ENCODE assay signal across 17 cellular contexts in genomic region chr3:178500631-178501030, GRCh38. TPM values are rescaled to one million over a fixed set of nuclear protein-coding genes. Genes with fewer than 3 reads are reported as not detected.
A peak's percentile ranks its signal among the peaks of the same experiment; 100 is the strongest.
DNase-seq lines count a peak whose midpoint lies in the region; ATAC-seq and TF ChIP-seq lines count a peak whose summit lies in the region.
"Had no signal": no experiment of that assay in that cellular context is flagged by ENCODE, and none has a peak within 500 bp of the region (broad histone marks: within the 10 kb centered on the region; RNA-seq: fewer than 3 reads in every experiment).

No MANE protein-coding gene starts in this region.

- H3K27me3 Mint-ChIP-seq in activated naive CD8-positive, alpha-beta T cell treated with anti-CD3 and anti-CD28 coated beads, Interleukin-2, amount 50 U/mL, for 24 hours = no peaks in the 10 kb centered on the region
- no peaks in the 10 kb centered on the region for H3K27me3 Mint-ChIP-seq in activated naive CD8-positive, alpha-beta T cell treated with anti-CD3 and anti-CD28 coated beads for 36 hours

- no peak overlapping the region for H3K27ac Mint-ChIP-seq in activated naive CD8-positive, alpha-beta T cell treated with anti-CD3 and anti-CD28 coated beads, Interleukin-2, amount 50 U/mL, for 24 hours
- no peak overlapping the region for H3K27ac Mint-ChIP-seq in activated naive CD8-positive, alpha-beta T cell treated with anti-CD3 and anti-CD28 coated beads for 36 hours
- H3K27ac Mint-ChIP-seq: HFFc6 had no signal

- TF ChIP-seq CTCF in fibroblast of villous mesenchyme (IDR thresholded peaks at IDR 0.05; ENCODE audit: insufficient read depth, low read depth, low read length) = no peak

- peak; percentile 15 for ATAC-seq in activated naive CD8-positive, alpha-beta T cell treated with anti-CD3 and anti-CD28 coated beads, Interleukin-2, amount 50 U/mL, for 24 hours

- H3K9me3 Mint-ChIP-seq in activated naive CD8-positive, alpha-beta T cell treated with anti-CD3 and anti-CD28 coated beads, Interleukin-2, amount 50 U/mL, for 24 hours = peaks cover 10% of the 10 kb centered on the region
- peaks cover 2% of the 10 kb centered on the region for H3K9me3 Mint-ChIP-seq in activated naive CD8-positive, alpha-beta T cell treated with anti-CD3 and anti-CD28 coated beads for 36 hours

- no peak overlapping the region for H3K4me3 ChIP-seq in fibroblast of villous mesenchyme (ENCODE audit: low read depth, low read length)

- H3K4me1 Mint-ChIP-seq in activated naive CD8-positive, alpha-beta T cell treated with anti-CD3 and anti-CD28 coated beads, Interleukin-2, amount 50 U/mL, for 24 hours = peaks cover 2% of the 10 kb centered on the region
- H3K4me1 Mint-ChIP-seq in activated naive CD8-positive, alpha-beta T cell treated with anti-CD3 and anti-CD28 coated beads for 36 hours = no peaks in the 10 kb centered on the region

- H3K4me3 Mint-ChIP-seq in activated naive CD8-positive, alpha-beta T cell treated with anti-CD3 and anti-CD28 coated beads, Interleukin-2, amount 50 U/mL, for 24 hours = no peak overlapping the region
- no peak overlapping the region for H3K4me3 Mint-ChIP-seq in activated naive CD8-positive, alpha-beta T cell treated with anti-CD3 and anti-CD28 coated beads for 36 hours
- H3K4me3 Mint-ChIP-seq: HFFc6 had no signal

- no peak for DNase-seq in activated naive CD8-positive, alpha-beta T cell treated with anti-CD3 and anti-CD28 coated beads, Interleukin-2, amount 50 U/mL, for 24 hours
- no peak for DNase-seq in activated naive CD8-positive, alpha-beta T cell treated with anti-CD3 and anti-CD28 coated beads for 36 hours
- DNase-seq in RPMI7951 (ENCODE audit: low read depth) (peak; percentile 75), fibroblast of villous mesenchyme (ENCODE audit: low read depth) (peak; percentile 48), AML-193 (lab: John Stamatoyannopoulos, UW) (no peak), NCI-H1417 treated with DMSO at 0.1 percent for 48 hours (lab: John Stamatoyannopoulos, UW) (no peak), DMS79 (lab: John Stamatoyannopoulos, UW) (no peak), T-helper 9 cell (no peak)
- DNase-seq: HFFc6, MV-4-11, NCI-H1417, NCI-H1930, NCI-H2171 treated with DMSO at 0.1 percent for 48 hours, NCI-H446 treated with DMSO at 0.1 percent for 48 hours, NCI-H82 had no signal

- no peaks in the 10 kb centered on the region for H3K36me3 Mint-ChIP-seq in activated naive CD8-positive, alpha-beta T cell treated with anti-CD3 and anti-CD28 coated beads, Interleukin-2, amount 50 U/mL, for 24 hours (ENCODE audit: low read depth)
- no peaks in the 10 kb centered on the region for H3K36me3 Mint-ChIP-seq in activated naive CD8-positive, alpha-beta T cell treated with anti-CD3 and anti-CD28 coated beads for 36 hours

RNA-seq across cellular contexts. Expression of gene KCNMB2, which starts 35.6 kb away (rescaled TPM):
- not detected for total RNA-seq in activated naive CD8-positive, alpha-beta T cell treated with anti-CD3 and anti-CD28 coated beads for 36 hours
- 23.0 and 27.4 TPM in 2 replicates for total RNA-seq in RPMI7951 (2014; rRNA removed; shearing (Covaris generic))
- total RNA-seq in fibroblast of villous mesenchyme = under 0.01 TPM in 1 of 2 replicates, not detected in the other
- total RNA-seq: H4, HFFc6, SK-MEL-5 had no signal

Comparison
In these comparisons a context has a peak if more than half of its experiments do, and no peak if none do; other contexts are left out.
1. DNase-seq: peak in RPMI7951 (single experiment) and fibroblast of villous mesenchyme (single experiment); none in activated naive CD8-positive, alpha-beta T cell treated with anti-CD3 and anti-CD28 coated beads, Interleukin-2, amount 50 U/mL, for 24 hours (single experiment), activated naive CD8-positive, alpha-beta T cell treated with anti-CD3 and anti-CD28 coated beads for 36 hours (single experiment), AML-193 (0 of 2), NCI-H1417 treated with DMSO at 0.1 percent for 48 hours (single experiment), DMS79 (single experiment) and T-helper 9 cell (single experiment).
2. RNA of gene KCNMB2, which starts 35.6 kb away (total RNA-seq): 23.0 to 27.4 TPM in RPMI7951; not detected in activated naive CD8-positive, alpha-beta T cell treated with anti-CD3 and anti-CD28 coated beads for 36 hours and under 0.01 TPM in fibroblast of villous mesenchyme; every median in the first group is over 10 times any median in the second.